Comparison of ENCODE assay signal across 1 cellular context in the genomic region with DNA sequence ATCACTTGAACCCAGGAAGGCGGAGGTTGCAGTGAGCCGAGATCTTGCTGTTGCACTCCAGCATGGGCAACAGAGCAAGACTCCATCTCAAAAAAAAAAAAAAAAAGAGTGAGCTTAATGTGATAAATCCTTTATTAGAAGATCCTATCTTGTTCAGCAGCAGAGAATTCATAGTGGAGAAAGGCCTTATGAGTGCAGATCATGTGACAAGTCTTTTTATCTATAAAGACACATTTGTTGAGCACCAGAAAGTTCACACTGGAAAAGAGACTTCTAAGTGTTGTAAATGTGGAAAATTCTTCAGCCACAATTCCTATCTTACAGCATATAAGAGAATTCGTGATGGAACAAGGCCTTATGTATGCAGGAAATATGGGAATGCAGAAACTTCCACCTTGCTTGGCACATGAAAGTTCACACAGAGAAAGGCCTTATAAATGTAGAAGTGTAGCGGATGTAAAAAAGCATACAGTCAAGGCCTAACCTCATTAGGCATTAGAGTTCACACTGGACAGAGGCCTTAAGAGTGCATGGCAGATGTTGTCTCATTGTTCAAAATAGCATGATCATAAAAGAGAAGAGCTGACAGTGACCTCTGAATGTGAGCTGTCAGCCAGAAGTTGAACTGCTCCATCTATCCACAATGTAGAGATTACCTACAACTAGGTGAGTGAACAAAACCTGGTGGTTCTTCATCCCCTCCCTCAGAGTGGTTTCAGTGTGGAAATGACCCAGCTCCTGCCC.
TF ChIP-seq lines count a peak whose summit lies in the region.

No MANE protein-coding gene starts in this region.

TF ChIP-seq in HCT116, 20 proteins besides CTCF, POLR2A, EP300 and RAD21:
- TF ChIP-seq EGR1 (IDR thresholded peaks at IDR 0.05; ENCODE audit: low read depth) (no peak), SP1 (IDR thresholded peaks at IDR 0.05; ENCODE audit: low read depth) (no peak), POLR2AphosphoS5 (IDR thresholded peaks at IDR 0.05; ENCODE audit: low read depth, low read length) (no peak), CBX3 (IDR thresholded peaks at IDR 0.05; ENCODE audit: low read depth) (no peak), YY1 (IDR thresholded peaks at IDR 0.05; ENCODE audit: extremely low read depth, insufficient replicate concordance, low read depth, low read length) (no peak), SRF (IDR thresholded peaks at IDR 0.05; ENCODE audit: low read depth) (no peak), EZH2 (IDR thresholded peaks at IDR 0.05) (no peak), TCF7L2 (IDR thresholded peaks at IDR 0.05; ENCODE audit: borderline replicate concordance, extremely low read depth, insufficient read depth, insufficient read length) (no peak), CEBPB (IDR thresholded peaks at IDR 0.05; ENCODE audit: low read depth) (no peak)
- TF ChIP-seq, protein P1, sequence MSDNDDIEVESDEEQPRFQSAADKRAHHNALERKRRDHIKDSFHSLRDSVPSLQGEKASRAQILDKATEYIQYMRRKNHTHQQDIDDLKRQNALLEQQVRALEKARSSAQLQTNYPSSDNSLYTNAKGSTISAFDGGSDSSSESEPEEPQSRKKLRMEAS (IDR thresholded peaks at IDR 0.05), result no peak
- TF ChIP-seq, protein P2, sequence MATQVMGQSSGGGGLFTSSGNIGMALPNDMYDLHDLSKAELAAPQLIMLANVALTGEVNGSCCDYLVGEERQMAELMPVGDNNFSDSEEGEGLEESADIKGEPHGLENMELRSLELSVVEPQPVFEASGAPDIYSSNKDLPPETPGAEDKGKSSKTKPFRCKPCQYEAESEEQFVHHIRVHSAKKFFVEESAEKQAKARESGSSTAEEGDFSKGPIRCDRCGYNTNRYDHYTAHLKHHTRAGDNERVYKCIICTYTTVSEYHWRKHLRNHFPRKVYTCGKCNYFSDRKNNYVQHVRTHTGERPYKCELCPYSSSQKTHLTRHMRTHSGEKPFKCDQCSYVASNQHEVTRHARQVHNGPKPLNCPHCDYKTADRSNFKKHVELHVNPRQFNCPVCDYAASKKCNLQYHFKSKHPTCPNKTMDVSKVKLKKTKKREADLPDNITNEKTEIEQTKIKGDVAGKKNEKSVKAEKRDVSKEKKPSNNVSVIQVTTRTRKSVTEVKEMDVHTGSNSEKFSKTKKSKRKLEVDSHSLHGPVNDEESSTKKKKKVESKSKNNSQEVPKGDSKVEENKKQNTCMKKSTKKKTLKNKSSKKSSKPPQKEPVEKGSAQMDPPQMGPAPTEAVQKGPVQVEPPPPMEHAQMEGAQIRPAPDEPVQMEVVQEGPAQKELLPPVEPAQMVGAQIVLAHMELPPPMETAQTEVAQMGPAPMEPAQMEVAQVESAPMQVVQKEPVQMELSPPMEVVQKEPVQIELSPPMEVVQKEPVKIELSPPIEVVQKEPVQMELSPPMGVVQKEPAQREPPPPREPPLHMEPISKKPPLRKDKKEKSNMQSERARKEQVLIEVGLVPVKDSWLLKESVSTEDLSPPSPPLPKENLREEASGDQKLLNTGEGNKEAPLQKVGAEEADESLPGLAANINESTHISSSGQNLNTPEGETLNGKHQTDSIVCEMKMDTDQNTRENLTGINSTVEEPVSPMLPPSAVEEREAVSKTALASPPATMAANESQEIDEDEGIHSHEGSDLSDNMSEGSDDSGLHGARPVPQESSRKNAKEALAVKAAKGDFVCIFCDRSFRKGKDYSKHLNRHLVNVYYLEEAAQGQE (IDR thresholded peaks at IDR 0.05; ENCODE audit: low read depth), result no peak
- TF ChIP-seq, protein P3, sequence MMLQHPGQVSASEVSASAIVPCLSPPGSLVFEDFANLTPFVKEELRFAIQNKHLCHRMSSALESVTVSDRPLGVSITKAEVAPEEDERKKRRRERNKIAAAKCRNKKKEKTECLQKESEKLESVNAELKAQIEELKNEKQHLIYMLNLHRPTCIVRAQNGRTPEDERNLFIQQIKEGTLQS (IDR thresholded peaks at IDR 0.05), result no peak
TF ChIP-seq in HCT116: peak in this region for 0.
